In genomic region chr2:233976690-233977294, GRCh38 we compare ENCODE assay signal across 1 cellular context.
TF ChIP-seq lines count a peak whose summit lies in the region.

No MANE protein-coding gene starts in this region.

TF ChIP-seq in GM23338, 12 proteins besides CTCF, POLR2A, EP300 and RAD21 (continued from another document):
- TF ChIP-seq ZNF462 (CRISPR knock-in tag; IDR thresholded peaks at IDR 0.05), result no peak
